ENCODE assay signal across 9 cellular contexts in the genomic region with DNA sequence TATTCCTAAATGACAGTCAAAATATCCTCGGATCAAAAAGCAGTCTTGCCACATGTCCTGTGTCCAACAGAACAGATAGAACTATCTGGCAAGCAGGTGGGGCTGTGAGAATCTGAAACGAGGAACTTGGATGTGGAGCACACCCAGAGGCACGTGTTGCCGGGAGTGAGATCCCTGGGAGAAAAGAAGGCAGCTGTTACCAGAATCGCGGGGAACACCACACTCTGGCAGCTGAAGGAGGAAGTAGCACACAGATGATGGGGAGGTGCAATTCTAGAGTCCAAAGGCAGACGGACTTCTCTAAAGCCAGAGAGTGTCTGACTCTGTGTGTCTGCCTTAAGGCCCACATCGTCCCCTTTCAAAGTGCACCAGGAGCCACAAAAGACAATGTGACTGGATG. TPM values are rescaled to one million over a fixed set of nuclear protein-coding genes. Genes with fewer than 3 reads are reported as not detected.
A peak's percentile ranks its signal among the peaks of the same experiment; 100 is the strongest.
DNase-seq lines count a peak whose midpoint lies in the region; ATAC-seq and TF ChIP-seq lines count a peak whose summit lies in the region.
"Had no signal": no experiment of that assay in that cellular context is flagged by ENCODE, and none has a peak within 500 bp of the region (broad histone marks: within the 10 kb centered on the region; RNA-seq: fewer than 3 reads in every experiment).

No MANE protein-coding gene starts in this region.

- H3K9me3 ChIP-seq in right atrium auricular region: no peaks in the 10 kb centered on the region
- H3K9me3 ChIP-seq in OCI-LY7 (ENCODE audit: low read length): no peaks in the 10 kb centered on the region; the same call in 1 of the 2 replicates
- no peaks in the 10 kb centered on the region for H3K9me3 ChIP-seq in transverse colon
- H3K9me3 ChIP-seq in CD4-positive, alpha-beta T cell (ENCODE audit: control insufficient read depth, low read length): no peaks in the 10 kb centered on the region
- H3K9me3 ChIP-seq: thoracic aorta had no signal

- intact Hi-C loops in Right ventricle myocardium superior (cut with DNase I) (no loop called here), OCI-LY7 (cut with micrococcal nuclease; ENCODE audit: unreplicated experiment) (no loop called here), transverse colon (cut with DNase I; ENCODE audit: low total_unique reads) (loop anchor here (10.0 kb wide), 1 partner anchor 702 kb away; no protein-coding TSS in a partner anchor)
- intact Hi-C loops in CD4-positive, alpha-beta T cell (cut with DNase I, micrococcal nuclease): no loop called here

- CTCF ChIA-PET in OCI-LY7 (lab: Charles Lee; ENCODE audit: unreplicated experiment): no interaction called here
- CTCF ChIA-PET in CD4-positive, alpha-beta T cell (lab: Charles Lee): no interaction called here

- TF ChIP-seq POLR2A in transverse colon (IDR thresholded peaks at IDR 0.05): no peak

- POLR2A ChIA-PET in OCI-LY7 (lab: Charles Lee): interaction anchor here (0.7 kb wide), 1 partner anchor 28 kb away, joined by 3 read pairs; no protein-coding TSS in a partner anchor
- POLR2A ChIA-PET in CD4-positive, alpha-beta T cell (lab: Charles Lee): no interaction called here

- no peaks in the 10 kb centered on the region for H3K36me3 ChIP-seq in right atrium auricular region
- peaks cover 52% of the 10 kb centered on the region for H3K36me3 ChIP-seq in OCI-LY7 (ENCODE audit: insufficient read depth, low read length)
- H3K36me3 ChIP-seq in transverse colon: no peaks in the 10 kb centered on the region
- H3K36me3 ChIP-seq: thoracic aorta had no signal

- no peaks in the 10 kb centered on the region for H3K9me3 Mint-ChIP-seq in CD4-positive, alpha-beta T cell

- DNase-seq in Right ventricle myocardium superior (no peak), right atrium auricular region (ENCODE audit: low spot score) (no peak), OCI-LY7 (ENCODE audit: low spot score) (peak; percentile 23), foreskin keratinocyte (no peak), transverse colon (peak; percentile 78), RPMI8226 (no peak)
- no peak for DNase-seq in CD4-positive, alpha-beta T cell

- BruUV-seq in OCI-LY7 (replicated peaks; lab: Mats Ljungman, UMichigan): no TSS peak

- H3K79me2 ChIP-seq in OCI-LY7 (ENCODE audit: insufficient read depth, low read depth, low read length): peaks cover 100% of the 10 kb centered on the region

- no peaks in the 10 kb centered on the region for H3K27me3 ChIP-seq in right atrium auricular region
- H3K27me3 ChIP-seq in foreskin keratinocyte: no peaks in the 10 kb centered on the region
- no peaks in the 10 kb centered on the region for H3K27me3 ChIP-seq in transverse colon
- no peaks in the 10 kb centered on the region for H3K27me3 ChIP-seq in CD4-positive, alpha-beta T cell (ENCODE audit: control insufficient read depth, insufficient read depth, low read length)

- no peaks in the 10 kb centered on the region for H3K27me3 Mint-ChIP-seq in CD4-positive, alpha-beta T cell

- ATAC-seq in Right ventricle myocardium superior (ENCODE audit: poor library complexity) (peak; percentile 67), foreskin keratinocyte (peak; percentile 17), GM18907 (IDR thresholded peaks at IDR 0.05; ENCODE audit: unreplicated experiment) (no peak)
- no peak for ATAC-seq in CD4-positive, alpha-beta T cell (ENCODE audit: poor library complexity)

- H3K4me3 ChIP-seq in right atrium auricular region: no peak overlapping the region
- no peak overlapping the region for H3K4me3 ChIP-seq in OCI-LY7 (ENCODE audit: low read depth, low read length, poor library complexity, severe bottlenecking)
- H3K4me3 ChIP-seq in transverse colon: no peak overlapping the region
- H3K4me3 ChIP-seq: thoracic aorta had no signal

- 0 to 25% methylated on average over 1 to 8 of the region's 8 CpGs for WGBS in transverse colon (ENCODE audit: low coverage in 1 of 2), 2 donors

- no peak overlapping the region for H3K27ac ChIP-seq in right atrium auricular region
- no peak overlapping the region for H3K27ac ChIP-seq in OCI-LY7 (ENCODE audit: low read depth, low read length, poor library complexity, severe bottlenecking)
- no peak overlapping the region for H3K27ac ChIP-seq in foreskin keratinocyte
- H3K27ac ChIP-seq in transverse colon: peak overlapping the region; percentile 52 to 73 (median 72)
- H3K27ac ChIP-seq in CD4-positive, alpha-beta T cell (ENCODE audit: low read depth, low read length): no peak overlapping the region
- H3K27ac ChIP-seq: thoracic aorta had no signal

- peaks cover 3% of the 10 kb centered on the region for H3K36me3 Mint-ChIP-seq in CD4-positive, alpha-beta T cell (ENCODE audit: low read depth)

- peaks cover 59% of the 10 kb centered on the region for H3K4me1 Mint-ChIP-seq in CD4-positive, alpha-beta T cell (ENCODE audit: low read depth)

- H3K4me3 Mint-ChIP-seq in CD4-positive, alpha-beta T cell: no peak overlapping the region

- H4K20me1 ChIP-seq in OCI-LY7 (ENCODE audit: insufficient read depth, low read length): peaks cover 32% of the 10 kb centered on the region

- TF ChIP-seq CTCF in right atrium auricular region (IDR thresholded peaks at IDR 0.05) (no peak), OCI-LY7 (conservative IDR thresholded peaks at IDR 0.05; ENCODE audit: low read length) (no peak), foreskin keratinocyte (conservative IDR thresholded peaks at IDR 0.05) (peak; percentile 24), transverse colon (IDR thresholded peaks at IDR 0.05) (peak in 1 of 5 experiments; percentile 6)
- no peak for TF ChIP-seq CTCF in CD4-positive, alpha-beta T cell (IDR thresholded peaks at IDR 0.05)

- no peaks in the 10 kb centered on the region for H3K9me2 ChIP-seq in OCI-LY7 (ENCODE audit: insufficient read depth, low read length)

- H3K4me1 ChIP-seq in right atrium auricular region (peaks cover 0 to 32% of the 10 kb centered on the region in 2 donors), OCI-LY7 (ENCODE audit: insufficient read depth, low read length, poor library complexity, severe bottlenecking) (peaks cover 13% of the 10 kb centered on the region), foreskin keratinocyte (peaks cover 23% of the 10 kb centered on the region), transverse colon (peaks cover 14 to 34% (median 21%) of the 10 kb centered on the region in 4 donors)

- H3K27ac Mint-ChIP-seq in CD4-positive, alpha-beta T cell: no peak overlapping the region

- no peak overlapping the region for H3K4me2 ChIP-seq in OCI-LY7 (ENCODE audit: low read length)

- TF ChIP-seq EP300 in transverse colon (IDR thresholded peaks at IDR 0.05; ENCODE audit: low read depth): no peak

- in situ Hi-C loops in transverse colon (cut with MboI; ENCODE audit: low pct_ligation_motif_present in 1 of 4, low pct_unique_long_range_greater_than_20kb in 1 of 4, low sequenced_read_pairs in 3 of 4): no loop called here

- H2AFZ ChIP-seq in OCI-LY7 (ENCODE audit: low read length): no peak overlapping the region

RNA-seq across cellular contexts. Expression of a gene that starts 22.3 kb away (rescaled TPM):
- 14.2 TPM for total RNA-seq in Right ventricle myocardium superior
- total RNA-seq in right atrium auricular region: 10 to 100 TPM in 1 of 2 donors, 1 to 10 TPM in 1; 8.6 to 19.5 TPM
- total RNA-seq in OCI-LY7 (2014; rRNA removed; shearing (Covaris generic)): 32.3 and 39.5 TPM in 2 replicates
- total RNA-seq in OCI-LY7 (2022): 130 and 141 TPM in 2 replicates
- 69.8 and 76.2 TPM in 2 replicates for total RNA-seq in foreskin keratinocyte
- polyA plus RNA-seq in foreskin keratinocyte: 20.2 and 25.3 TPM in 2 replicates
- 10 to 100 TPM; 10.8 to 21.4 (median 17.9) TPM for total RNA-seq in transverse colon
- 10 to 100 TPM; 11.3 to 12.3 TPM for total RNA-seq in CD4-positive, alpha-beta T cell

Comparison
In these comparisons a context has a peak if more than half of its experiments do, and no peak if none do; other contexts are left out.
1. ATAC-seq: peak in Right ventricle myocardium superior (single experiment) and foreskin keratinocyte (single experiment); none in CD4-positive, alpha-beta T cell (single experiment) and GM18907 (single experiment).
2. DNase-seq: peak in OCI-LY7 (single experiment) and transverse colon (single experiment); none in Right ventricle myocardium superior (single experiment), right atrium auricular region (single experiment), foreskin keratinocyte (0 of 2), RPMI8226 (single experiment) and CD4-positive, alpha-beta T cell (0 of 10).
3. H3K27ac ChIP-seq: peak in transverse colon (4 of 4); none in right atrium auricular region (0 of 2), OCI-LY7 (single experiment), foreskin keratinocyte (single experiment) and CD4-positive, alpha-beta T cell (single experiment).